8 cellular contexts compared by ENCODE assay signal in the genomic region with DNA sequence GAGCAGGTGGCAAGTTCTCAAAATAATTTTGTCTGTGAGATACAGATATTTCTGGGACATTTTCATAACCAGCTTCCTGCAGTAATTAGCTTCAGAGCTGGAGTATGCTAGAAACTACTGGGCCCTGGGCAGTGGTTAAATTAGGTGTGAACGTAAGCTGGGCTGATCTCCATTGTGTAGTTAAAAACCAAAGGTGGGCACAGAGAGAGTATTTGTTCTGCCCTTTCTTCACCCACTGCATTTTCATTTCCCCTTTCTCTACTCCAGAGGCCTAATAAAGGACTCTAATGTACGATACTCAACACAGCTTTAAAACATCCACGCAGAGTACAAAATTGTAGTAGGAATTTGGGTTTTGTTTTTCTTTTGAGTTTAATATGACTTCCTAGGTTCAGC.
DNase-seq lines count a peak whose midpoint lies in the region; ATAC-seq and TF ChIP-seq lines count a peak whose summit lies in the region.

No MANE protein-coding gene starts in this region.

- no peaks in the 10 kb centered on the region for H3K9me3 ChIP-seq in lung (ENCODE audit: control insufficient read depth in 2 of 2, insufficient read depth in 1 of 2, low read length in 1 of 2)

- H3K36me3 ChIP-seq in lung (ENCODE audit: control insufficient read depth in 2 of 2, insufficient read depth in 2 of 2, low read length in 2 of 2): no peaks in the 10 kb centered on the region

- H3K4me3 ChIP-seq in GM08714 (ENCODE audit: low read length) (peak overlapping the region; percentile 2; the same call in 1 of the 2 replicates), lung (no peak overlapping the region)

- no peaks in the 10 kb centered on the region for H3K4me1 Mint-ChIP-seq in stimulated activated naive CD8-positive, alpha-beta T cell treated with anti-CD3 and anti-CD28 coated beads, Interleukin-15, amount 100 ng/mL, for 72 hours

- H3K27ac ChIP-seq in lung (ENCODE audit: low read depth in 1 of 2, low read length in 1 of 2): peak overlapping the region; percentile 26 to 71

- no peak for TF ChIP-seq CTCF in lung (IDR thresholded peaks at IDR 0.05; ENCODE audit: control extremely low read depth, extremely low read depth)

- no peaks in the 10 kb centered on the region for H3K9me3 Mint-ChIP-seq in stimulated activated naive CD8-positive, alpha-beta T cell treated with anti-CD3 and anti-CD28 coated beads, Interleukin-15, amount 100 ng/mL, for 72 hours

- peak; percentile 29 to 58 for DNase-seq in NOMO-1 (lab: John Stamatoyannopoulos, UW; ENCODE audit: unreplicated experiment in 2 of 2)
- no peak for DNase-seq in lung (ENCODE audit: low spot score)
- no peak for DNase-seq in NCI-H82 (lab: John Stamatoyannopoulos, UW)
- DNase-seq in erythroblast (lab: John Stamatoyannopoulos, UW): no peak
- no peak for DNase-seq in stimulated activated naive CD8-positive, alpha-beta T cell treated with anti-CD3 and anti-CD28 coated beads, Interleukin-15, amount 100 ng/mL, for 72 hours
- DNase-seq in activated CD4-positive, alpha-beta T cell treated with anti-CD3 and anti-CD28 coated beads, Interleukin-2, amount 50 U/mL, for 1 hour: no peak

- no peaks in the 10 kb centered on the region for H3K27me3 ChIP-seq in lung (ENCODE audit: control insufficient read depth, insufficient read depth)

- WGBS in lung, 2 donors: 63 to 69% methylated on average over 3 of the region's 3 CpGs

- no peaks in the 10 kb centered on the region for H3K4me1 ChIP-seq in lung (ENCODE audit: control insufficient read depth in 2 of 2, insufficient read depth in 2 of 2, low read length in 2 of 2)

- H3K27ac Mint-ChIP-seq in stimulated activated naive CD8-positive, alpha-beta T cell treated with anti-CD3 and anti-CD28 coated beads, Interleukin-15, amount 100 ng/mL, for 72 hours: no peak overlapping the region

- H3K27me3 Mint-ChIP-seq in stimulated activated naive CD8-positive, alpha-beta T cell treated with anti-CD3 and anti-CD28 coated beads, Interleukin-15, amount 100 ng/mL, for 72 hours: no peaks in the 10 kb centered on the region

- peak; percentile 82 for ATAC-seq in GM21737 (IDR thresholded peaks at IDR 0.05; ENCODE audit: unreplicated experiment)
- ATAC-seq in lung (ENCODE audit: insufficient read depth, low FRiP score): no peak
- no peak for ATAC-seq in stimulated activated naive CD8-positive, alpha-beta T cell treated with anti-CD3 and anti-CD28 coated beads, Interleukin-15, amount 100 ng/mL, for 72 hours

- H3K4me3 Mint-ChIP-seq in stimulated activated naive CD8-positive, alpha-beta T cell treated with anti-CD3 and anti-CD28 coated beads, Interleukin-15, amount 100 ng/mL, for 72 hours: no peak overlapping the region

- no peak for TF ChIP-seq POLR2A in erythroblast (IDR thresholded peaks at IDR 0.05; ENCODE audit: low read length)

Comparison
In these comparisons a context has a peak if more than half of its experiments do, and no peak if none do; other contexts are left out.
1. DNase-seq: peak in NOMO-1 (2 of 2); none in lung (single experiment), NCI-H82 (single experiment), erythroblast (0 of 2), stimulated activated naive CD8-positive, alpha-beta T cell treated with anti-CD3 and anti-CD28 coated beads, Interleukin-15, amount 100 ng/mL, for 72 hours (0 of 2) and activated CD4-positive, alpha-beta T cell treated with anti-CD3 and anti-CD28 coated beads, Interleukin-2, amount 50 U/mL, for 1 hour (single experiment).